Comparison of ENCODE assay signal across 1 cellular context in genomic region chr13:105806335-105806920, GRCh38.
TF ChIP-seq lines count a peak whose summit lies in the region.

No MANE protein-coding gene starts in this region.

TF ChIP-seq in IMR-90, 13 proteins besides CTCF, POLR2A, EP300 and RAD21:
- TF ChIP-seq ELK1 (IDR thresholded peaks at IDR 0.05; ENCODE audit: borderline replicate concordance, low read depth, low read length) (no peak), USF2 (IDR thresholded peaks at IDR 0.05; ENCODE audit: low read depth, low read length) (no peak), MXI1 (IDR thresholded peaks at IDR 0.05; ENCODE audit: borderline replicate concordance, low read depth, low read length) (no peak), MAZ (IDR thresholded peaks at IDR 0.05; ENCODE audit: borderline replicate concordance, low read depth, low read length) (no peak), FOS (IDR thresholded peaks at IDR 0.05; ENCODE audit: low read depth, low read length) (no peak), CEBPB (IDR thresholded peaks at IDR 0.05; ENCODE audit: low read depth, low read length) (no peak), RCOR1 (IDR thresholded peaks at IDR 0.05; ENCODE audit: insufficient replicate concordance, low read length) (no peak), CHD1 (IDR thresholded peaks at IDR 0.05; ENCODE audit: low read depth, low read length) (no peak), RFX5 (IDR thresholded peaks at IDR 0.05; ENCODE audit: low read depth, low read length) (no peak), MAFK (IDR thresholded peaks at IDR 0.05; ENCODE audit: low read depth, low read length) (no peak), BHLHE40 (IDR thresholded peaks at IDR 0.05; ENCODE audit: low read depth, low read length) (no peak), NFE2L2 (IDR thresholded peaks at IDR 0.05; ENCODE audit: low read depth, low read length) (no peak), SMC3 (IDR thresholded peaks at IDR 0.05; ENCODE audit: low read depth, low read length) (no peak)
